ENCODE assay signal across 7 cellular contexts in genomic region chr3:125914768-125915426, GRCh38. TPM values are rescaled to one million over a fixed set of nuclear protein-coding genes. Genes with fewer than 3 reads are reported as not detected.
A peak's percentile ranks its signal among the peaks of the same experiment; 100 is the strongest.
DNase-seq lines count a peak whose midpoint lies in the region; ATAC-seq and TF ChIP-seq lines count a peak whose summit lies in the region.
"Not testable (repeated sequence)": the region's sequence is repeated elsewhere in the genome, so short reads cannot be mapped to it uniquely, and the experiment has no call there.

No MANE protein-coding gene starts in this region.

- not testable (repeated sequence) for TF ChIP-seq CTCF in GM06990 (IDR thresholded peaks at IDR 0.05; ENCODE audit: insufficient read depth, low read length, poor library complexity, severe bottlenecking); fibroblast of mammary gland (conservative IDR thresholded peaks at IDR 0.05; ENCODE audit: control insufficient read depth, insufficient read depth, low read depth, low read length); lower lobe of right lung (IDR thresholded peaks at IDR 0.05)

- not testable (repeated sequence) for H3K27me3 ChIP-seq in GM06990 (replicated peaks; ENCODE audit: control insufficient read depth, insufficient read depth, low read length); lower lobe of right lung (ENCODE audit: low read depth)

- peak overlapping the region; percentile 64 for H3K4me3 ChIP-seq in GM06990 (replicated peaks; ENCODE audit: low read depth, low read length)
- H3K4me3 ChIP-seq in fibroblast of mammary gland (ENCODE audit: control insufficient read depth, low read depth, low read length), result peak overlapping the region; percentile 48
- H3K4me3 ChIP-seq in lower lobe of right lung, result peak overlapping the region; percentile 67

- not testable (repeated sequence) for H3K9me3 Mint-ChIP-seq in T-cell

- H3K27ac ChIP-seq in lower lobe of right lung, result peak overlapping the region; percentile 87

- intact Hi-C loops in lower lobe of right lung (cut with DNase I), result not testable (repeated sequence)

- H3K36me3 Mint-ChIP-seq in T-cell, result not testable (repeated sequence)

- not testable (repeated sequence) for H3K27me3 Mint-ChIP-seq in T-cell

- peak overlapping the region; percentile 90 to 97 for H3K27ac Mint-ChIP-seq in T-cell

- not testable (repeated sequence) for ATAC-seq in T-cell (replicated peaks in 1 of 4); lower lobe of right lung

- H3K4me1 Mint-ChIP-seq in T-cell, result peaks cover 9 to 18% (median 15%) of the 10 kb centered on the region in 3 donors

- CTCF ChIA-PET in T-cell (lab: Charles Lee), result not testable (repeated sequence)

- not testable (repeated sequence) for H3K36me3 ChIP-seq in GM06990 (ENCODE audit: control insufficient read depth, insufficient read depth, low read length); lower lobe of right lung

- not testable (repeated sequence) for H3K4me1 ChIP-seq in lower lobe of right lung

- not testable (repeated sequence) for DNase-seq in GM06990 (ENCODE audit: extremely low read depth, insufficient read length); lower lobe of right lung
- DNase-seq in NCI-H128 (lab: John Stamatoyannopoulos, UW; ENCODE audit: unreplicated experiment) (peak; percentile 49), T-cell (peak in 4 of 34 experiments; percentile 1 to 18 (median 8)), astrocyte of the hippocampus (ENCODE audit: low read depth, low spot score) (peak; percentile 43), fibroblast of mammary gland (ENCODE audit: low read depth) (peak; percentile 39), renal cortical epithelial cell (ENCODE audit: low read depth) (peak; percentile 23)

- peak overlapping the region; percentile 84 to 88 (median 86) for H3K4me3 Mint-ChIP-seq in T-cell

- not testable (repeated sequence) for H3K9me3 ChIP-seq in lower lobe of right lung

- POLR2A ChIA-PET in T-cell (lab: Charles Lee), result interaction anchor here in 1 of 2 donors (1.1 kb wide), 1 partner anchor 79 kb away, joined by 4 read pairs; no protein-coding TSS in a partner anchor

RNA-seq across cellular contexts. Expression of gene ROPN1B, which starts 54.1 kb away (rescaled TPM):
- total RNA-seq in T-cell (not detected), lower lobe of right lung (0.50 TPM), renal cortical epithelial cell (not detected in 2 replicates)
